In the genomic region with DNA sequence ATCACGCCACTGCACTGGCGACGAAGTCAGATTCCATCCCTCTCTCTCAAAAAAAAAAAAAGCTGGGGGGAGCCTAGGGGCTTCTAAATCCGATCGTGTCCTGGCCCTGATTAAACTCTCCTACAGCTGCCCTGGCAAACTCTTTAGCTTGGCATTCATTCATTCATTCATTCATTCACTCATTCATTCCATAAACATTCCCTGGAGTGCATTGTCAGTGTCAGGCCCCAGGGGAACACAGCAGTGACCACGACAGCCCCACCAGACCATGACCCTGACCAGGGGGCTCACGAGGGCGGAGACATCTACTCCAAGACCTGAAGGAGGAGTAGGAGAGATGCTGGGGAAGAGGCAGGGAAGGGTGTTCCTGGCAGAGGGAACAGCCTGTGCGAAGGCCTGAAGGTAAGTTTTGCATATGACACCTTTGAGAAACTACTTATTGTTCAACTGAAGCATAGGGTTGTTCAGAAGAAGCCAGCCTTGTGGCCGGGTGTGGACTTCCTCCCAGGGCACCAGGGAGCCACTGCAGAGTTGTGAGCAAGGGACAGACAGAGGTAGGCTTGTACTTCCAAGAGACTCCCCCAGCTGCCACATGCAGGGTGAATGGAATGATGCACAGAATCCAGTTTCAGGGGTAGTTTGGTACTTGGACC, we compare ENCODE assay signal across 1 cellular context.
TF ChIP-seq lines count a peak whose summit lies in the region.

No MANE protein-coding gene starts in this region.

TF ChIP-seq in K562, 482 proteins besides CTCF, POLR2A, EP300 and RAD21:
- TF ChIP-seq, protein P1, sequence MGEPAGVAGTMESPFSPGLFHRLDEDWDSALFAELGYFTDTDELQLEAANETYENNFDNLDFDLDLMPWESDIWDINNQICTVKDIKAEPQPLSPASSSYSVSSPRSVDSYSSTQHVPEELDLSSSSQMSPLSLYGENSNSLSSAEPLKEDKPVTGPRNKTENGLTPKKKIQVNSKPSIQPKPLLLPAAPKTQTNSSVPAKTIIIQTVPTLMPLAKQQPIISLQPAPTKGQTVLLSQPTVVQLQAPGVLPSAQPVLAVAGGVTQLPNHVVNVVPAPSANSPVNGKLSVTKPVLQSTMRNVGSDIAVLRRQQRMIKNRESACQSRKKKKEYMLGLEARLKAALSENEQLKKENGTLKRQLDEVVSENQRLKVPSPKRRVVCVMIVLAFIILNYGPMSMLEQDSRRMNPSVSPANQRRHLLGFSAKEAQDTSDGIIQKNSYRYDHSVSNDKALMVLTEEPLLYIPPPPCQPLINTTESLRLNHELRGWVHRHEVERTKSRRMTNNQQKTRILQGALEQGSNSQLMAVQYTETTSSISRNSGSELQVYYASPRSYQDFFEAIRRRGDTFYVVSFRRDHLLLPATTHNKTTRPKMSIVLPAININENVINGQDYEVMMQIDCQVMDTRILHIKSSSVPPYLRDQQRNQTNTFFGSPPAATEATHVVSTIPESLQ (CRISPR knock-in tag; IDR thresholded peaks at IDR 0.05) = no peak
- no peak for TF ChIP-seq E2F4 (CRISPR knock-in tag; IDR thresholded peaks at IDR 0.05; ENCODE audit: low read depth)
- no peak for TF ChIP-seq NONO (IDR thresholded peaks at IDR 0.05; ENCODE audit: low read depth in 2 of 2, low read length in 1 of 2)
- no peak for TF ChIP-seq TAL1 (IDR thresholded peaks at IDR 0.05)
- no peak for TF ChIP-seq PHB2 (IDR thresholded peaks at IDR 0.05; ENCODE audit: low read depth)
- no peak for TF ChIP-seq SRSF1 (IDR thresholded peaks at IDR 0.05; ENCODE audit: low read depth, low read length)
- TF ChIP-seq SPI1 (IDR thresholded peaks at IDR 0.05; ENCODE audit: borderline replicate concordance, low read depth, low read length) = peak; percentile 75; the same call in 1 of the 2 replicates
- TF ChIP-seq ZNF707 (CRISPR knock-in tag; conservative IDR thresholded peaks at IDR 0.05) = no peak
- TF ChIP-seq, protein P2, sequence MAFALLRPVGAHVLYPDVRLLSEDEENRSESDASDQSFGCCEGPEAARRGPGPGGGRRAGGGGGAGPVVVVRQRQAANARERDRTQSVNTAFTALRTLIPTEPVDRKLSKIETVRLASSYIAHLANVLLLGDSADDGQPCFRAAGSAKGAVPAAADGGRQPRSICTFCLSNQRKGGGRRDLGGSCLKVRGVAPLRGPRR (CRISPR knock-in tag; IDR thresholded peaks at IDR 0.05) = no peak
- TF ChIP-seq ARID1B (IDR thresholded peaks at IDR 0.05) = no peak
- no peak for TF ChIP-seq TBP (optimal IDR thresholded peaks at IDR 0.05; ENCODE audit: low read depth, low read length)
- TF ChIP-seq MCM5 (IDR thresholded peaks at IDR 0.05; ENCODE audit: low read depth) = no peak
- TF ChIP-seq, protein P3, sequence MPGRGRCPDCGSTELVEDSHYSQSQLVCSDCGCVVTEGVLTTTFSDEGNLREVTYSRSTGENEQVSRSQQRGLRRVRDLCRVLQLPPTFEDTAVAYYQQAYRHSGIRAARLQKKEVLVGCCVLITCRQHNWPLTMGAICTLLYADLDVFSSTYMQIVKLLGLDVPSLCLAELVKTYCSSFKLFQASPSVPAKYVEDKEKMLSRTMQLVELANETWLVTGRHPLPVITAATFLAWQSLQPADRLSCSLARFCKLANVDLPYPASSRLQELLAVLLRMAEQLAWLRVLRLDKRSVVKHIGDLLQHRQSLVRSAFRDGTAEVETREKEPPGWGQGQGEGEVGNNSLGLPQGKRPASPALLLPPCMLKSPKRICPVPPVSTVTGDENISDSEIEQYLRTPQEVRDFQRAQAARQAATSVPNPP (IDR thresholded peaks at IDR 0.05; ENCODE audit: borderline replicate concordance, insufficient read depth, insufficient read length) = no peak
- peak; percentile 92 for TF ChIP-seq ZNF24 (IDR thresholded peaks at IDR 0.05)
- TF ChIP-seq ZNF3 (CRISPR knock-in tag; IDR thresholded peaks at IDR 0.05) = no peak
- TF ChIP-seq XRCC4 (IDR thresholded peaks at IDR 0.05; ENCODE audit: extremely low read depth, insufficient read depth, insufficient read length) = no peak
- TF ChIP-seq RBM25 (IDR thresholded peaks at IDR 0.05; ENCODE audit: low read depth, low read length, severe bottlenecking) = peak; percentile 7
- TF ChIP-seq TEAD1 (CRISPR knock-in tag; IDR thresholded peaks at IDR 0.05) = no peak
- no peak for TF ChIP-seq ZEB2 (IDR thresholded peaks at IDR 0.05)
- TF ChIP-seq SP2 (IDR thresholded peaks at IDR 0.05; ENCODE audit: extremely low read depth, low read depth, low read length, poor library complexity, severe bottlenecking) = no peak
- no peak for TF ChIP-seq SMAD2 (IDR thresholded peaks at IDR 0.05; ENCODE audit: low read depth, low read length)
- TF ChIP-seq ZNF316 (IDR thresholded peaks at IDR 0.05) = no peak
- TF ChIP-seq, protein P4, sequence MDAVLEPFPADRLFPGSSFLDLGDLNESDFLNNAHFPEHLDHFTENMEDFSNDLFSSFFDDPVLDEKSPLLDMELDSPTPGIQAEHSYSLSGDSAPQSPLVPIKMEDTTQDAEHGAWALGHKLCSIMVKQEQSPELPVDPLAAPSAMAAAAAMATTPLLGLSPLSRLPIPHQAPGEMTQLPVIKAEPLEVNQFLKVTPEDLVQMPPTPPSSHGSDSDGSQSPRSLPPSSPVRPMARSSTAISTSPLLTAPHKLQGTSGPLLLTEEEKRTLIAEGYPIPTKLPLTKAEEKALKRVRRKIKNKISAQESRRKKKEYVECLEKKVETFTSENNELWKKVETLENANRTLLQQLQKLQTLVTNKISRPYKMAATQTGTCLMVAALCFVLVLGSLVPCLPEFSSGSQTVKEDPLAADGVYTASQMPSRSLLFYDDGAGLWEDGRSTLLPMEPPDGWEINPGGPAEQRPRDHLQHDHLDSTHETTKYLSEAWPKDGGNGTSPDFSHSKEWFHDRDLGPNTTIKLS (IDR thresholded peaks at IDR 0.05; ENCODE audit: borderline replicate concordance, low read depth) = no peak
- TF ChIP-seq DIDO1 (tag; IDR thresholded peaks at IDR 0.05; ENCODE audit: low read depth) = no peak
- no peak for TF ChIP-seq PHTF2 (CRISPR knock-in tag; IDR thresholded peaks at IDR 0.05)
- TF ChIP-seq HSF4 (CRISPR knock-in tag; IDR thresholded peaks at IDR 0.05; ENCODE audit: borderline replicate concordance) = no peak
- TF ChIP-seq SP1 (CRISPR knock-in tag; IDR thresholded peaks at IDR 0.05) = no peak
